Comparison of ENCODE assay signal across 1 cellular context in the genomic region with DNA sequence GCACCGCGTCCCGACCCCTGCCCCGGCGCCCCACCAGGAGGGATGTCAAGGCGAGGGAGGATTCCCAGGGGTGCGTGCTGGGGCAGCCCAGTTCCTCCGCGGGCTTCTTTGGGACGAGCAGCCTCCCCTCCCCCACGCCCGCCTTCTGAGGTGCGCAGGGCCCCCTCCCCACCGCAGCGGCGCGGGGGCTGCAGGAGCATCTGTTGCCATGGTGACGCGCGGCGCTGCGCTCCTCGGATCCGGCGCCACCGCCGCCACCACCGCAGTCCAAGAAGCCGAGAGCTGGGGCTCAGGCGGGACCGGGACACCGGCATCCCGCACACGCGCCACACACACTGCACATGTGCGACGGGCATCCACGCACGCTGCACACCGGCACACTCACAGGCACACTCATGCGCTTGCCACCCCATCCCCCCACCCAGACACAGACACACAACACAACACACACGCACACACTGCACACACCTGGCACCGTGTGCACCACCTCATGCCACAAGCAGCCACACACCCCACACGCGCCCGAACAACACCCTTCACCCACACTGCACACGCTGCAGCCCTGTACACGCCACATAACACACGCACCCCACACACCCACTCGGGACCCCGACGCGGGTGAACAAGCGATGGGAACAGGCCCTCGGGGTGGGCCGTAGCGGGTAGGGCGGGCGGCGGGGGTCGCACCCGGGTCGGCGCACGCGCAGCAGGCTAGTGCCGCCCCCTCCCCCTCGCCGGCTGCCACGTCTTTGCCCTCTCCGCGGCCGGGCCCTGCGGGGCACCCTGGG.
TF ChIP-seq lines count a peak whose summit lies in the region.

No MANE protein-coding gene starts in this region.

TF ChIP-seq in WTC11, 78 proteins besides CTCF, POLR2A, EP300 and RAD21 (continued from another document):
- TF ChIP-seq E2F1 (CRISPR knock-in tag; IDR thresholded peaks at IDR 0.05) = 0 out of 2 replicates have a peak, but pooled peaks have one; percentile 28
- TF ChIP-seq CREB1 (CRISPR knock-in tag; IDR thresholded peaks at IDR 0.05) = peak; percentile 51; the same call in 1 of the 2 replicates
- no peak for TF ChIP-seq NFYB (CRISPR knock-in tag; conservative IDR thresholded peaks at IDR 0.05; ENCODE audit: low read depth)
- TF ChIP-seq NFE2L1 (CRISPR knock-in tag; IDR thresholded peaks at IDR 0.05) = peak; percentile 45; the same call in 1 of the 2 replicates
- TF ChIP-seq ZNF671 (CRISPR knock-in tag; IDR thresholded peaks at IDR 0.05) = no peak
- TF ChIP-seq, protein P1, sequence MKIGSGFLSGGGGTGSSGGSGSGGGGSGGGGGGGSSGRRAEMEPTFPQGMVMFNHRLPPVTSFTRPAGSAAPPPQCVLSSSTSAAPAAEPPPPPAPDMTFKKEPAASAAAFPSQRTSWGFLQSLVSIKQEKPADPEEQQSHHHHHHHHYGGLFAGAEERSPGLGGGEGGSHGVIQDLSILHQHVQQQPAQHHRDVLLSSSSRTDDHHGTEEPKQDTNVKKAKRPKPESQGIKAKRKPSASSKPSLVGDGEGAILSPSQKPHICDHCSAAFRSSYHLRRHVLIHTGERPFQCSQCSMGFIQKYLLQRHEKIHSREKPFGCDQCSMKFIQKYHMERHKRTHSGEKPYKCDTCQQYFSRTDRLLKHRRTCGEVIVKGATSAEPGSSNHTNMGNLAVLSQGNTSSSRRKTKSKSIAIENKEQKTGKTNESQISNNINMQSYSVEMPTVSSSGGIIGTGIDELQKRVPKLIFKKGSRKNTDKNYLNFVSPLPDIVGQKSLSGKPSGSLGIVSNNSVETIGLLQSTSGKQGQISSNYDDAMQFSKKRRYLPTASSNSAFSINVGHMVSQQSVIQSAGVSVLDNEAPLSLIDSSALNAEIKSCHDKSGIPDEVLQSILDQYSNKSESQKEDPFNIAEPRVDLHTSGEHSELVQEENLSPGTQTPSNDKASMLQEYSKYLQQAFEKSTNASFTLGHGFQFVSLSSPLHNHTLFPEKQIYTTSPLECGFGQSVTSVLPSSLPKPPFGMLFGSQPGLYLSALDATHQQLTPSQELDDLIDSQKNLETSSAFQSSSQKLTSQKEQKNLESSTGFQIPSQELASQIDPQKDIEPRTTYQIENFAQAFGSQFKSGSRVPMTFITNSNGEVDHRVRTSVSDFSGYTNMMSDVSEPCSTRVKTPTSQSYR (CRISPR knock-in tag; IDR thresholded peaks at IDR 0.05) = no peak; the same call in 1 of the 2 replicates
- no peak for TF ChIP-seq NR3C1 (CRISPR knock-in tag; conservative IDR thresholded peaks at IDR 0.05; ENCODE audit: low read depth)
- TF ChIP-seq, protein P2, sequence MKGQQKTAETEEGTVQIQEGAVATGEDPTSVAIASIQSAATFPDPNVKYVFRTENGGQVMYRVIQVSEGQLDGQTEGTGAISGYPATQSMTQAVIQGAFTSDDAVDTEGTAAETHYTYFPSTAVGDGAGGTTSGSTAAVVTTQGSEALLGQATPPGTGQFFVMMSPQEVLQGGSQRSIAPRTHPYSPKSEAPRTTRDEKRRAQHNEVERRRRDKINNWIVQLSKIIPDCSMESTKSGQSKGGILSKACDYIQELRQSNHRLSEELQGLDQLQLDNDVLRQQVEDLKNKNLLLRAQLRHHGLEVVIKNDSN (CRISPR knock-in tag; IDR thresholded peaks at IDR 0.05) = no peak
- no peak for TF ChIP-seq GTF2I (CRISPR knock-in tag; conservative IDR thresholded peaks at IDR 0.05)
- TF ChIP-seq MLX (CRISPR knock-in tag; IDR thresholded peaks at IDR 0.05) = no peak
- TF ChIP-seq AR (CRISPR knock-in tag; IDR thresholded peaks at IDR 0.05) = no peak
- no peak for TF ChIP-seq JAZF1 (CRISPR knock-in tag; IDR thresholded peaks at IDR 0.05)
- TF ChIP-seq ETV6 (CRISPR knock-in tag; IDR thresholded peaks at IDR 0.05) = no peak
- no peak for TF ChIP-seq ZNF532 (CRISPR knock-in tag; IDR thresholded peaks at IDR 0.05; ENCODE audit: borderline replicate concordance)
- no peak for TF ChIP-seq CDX4 (CRISPR knock-in tag; IDR thresholded peaks at IDR 0.05; ENCODE audit: borderline replicate concordance)
